8 cellular contexts compared by ENCODE assay signal in genomic region chr2:219388845-219389156, GRCh38. TPM values are rescaled to one million over a fixed set of nuclear protein-coding genes. Genes with fewer than 3 reads are reported as not detected.
DNase-seq lines count a peak whose midpoint lies in the region; ATAC-seq lines count a peak whose summit lies in the region.

No MANE protein-coding gene starts in this region.

- H3K27me3 ChIP-seq in iPS-15b (ENCODE audit: control insufficient read depth, insufficient read depth, low read length) = no peaks in the 10 kb centered on the region

- no peaks in the 10 kb centered on the region for H3K9me3 ChIP-seq in iPS-15b (ENCODE audit: control insufficient read depth, insufficient read depth, low read length)

- H3K27me3 Mint-ChIP-seq in activated CD8-positive, alpha-beta T cell treated with anti-CD3 and anti-CD28 coated beads, Interleukin-2, amount 10 ng/mL, durations not matched to agents 7 days and 5 days (ENCODE audit: low read depth) = peaks cover 8% of the 10 kb centered on the region
- H3K27me3 Mint-ChIP-seq in stimulated activated naive B cell treated with anti-CD40 and anti-IgM and Interleukin-4, amounts not matched to agents 10 μg/mL and 1 μg/mL and 100 μg/mL, for 72 hours = peaks cover 5 to 9% of the 10 kb centered on the region in 2 donors

- H3K9me3 Mint-ChIP-seq in activated CD8-positive, alpha-beta T cell treated with anti-CD3 and anti-CD28 coated beads, Interleukin-2, amount 10 ng/mL, durations not matched to agents 7 days and 5 days (ENCODE audit: insufficient read depth) = no peaks in the 10 kb centered on the region
- H3K9me3 Mint-ChIP-seq in stimulated activated naive B cell treated with anti-CD40 and anti-IgM and Interleukin-4, amounts not matched to agents 10 μg/mL and 1 μg/mL and 100 μg/mL, for 72 hours = no peaks in the 10 kb centered on the region

- H3K36me3 Mint-ChIP-seq in activated CD8-positive, alpha-beta T cell treated with anti-CD3 and anti-CD28 coated beads, Interleukin-2, amount 10 ng/mL, durations not matched to agents 7 days and 5 days (ENCODE audit: low read depth) = peaks cover 21% of the 10 kb centered on the region
- H3K36me3 Mint-ChIP-seq in stimulated activated naive B cell treated with anti-CD40 and anti-IgM and Interleukin-4, amounts not matched to agents 10 μg/mL and 1 μg/mL and 100 μg/mL, for 72 hours = peaks cover 10 to 30% of the 10 kb centered on the region in 2 donors

- no peak overlapping the region for H3K9ac ChIP-seq in iPS-15b (ENCODE audit: low read depth, low read length)

- peaks cover 15% of the 10 kb centered on the region for H3K36me3 ChIP-seq in iPS-15b (ENCODE audit: control insufficient read depth, insufficient read depth, low read length)

- POLR2A ChIA-PET in activated CD8-positive, alpha-beta T cell treated with anti-CD3 and anti-CD28 coated beads, Interleukin-2, amount 10 ng/mL, durations not matched to agents 7 days and 5 days (lab: Charles Lee) = interaction anchor here (1.2 kb wide), 1 partner anchor 14 kb away, joined by 5 read pairs; no protein-coding TSS in a partner anchor

- H3K4me3 Mint-ChIP-seq in activated CD8-positive, alpha-beta T cell treated with anti-CD3 and anti-CD28 coated beads, Interleukin-2, amount 10 ng/mL, durations not matched to agents 7 days and 5 days = peak overlapping the region; percentile 70
- peak overlapping the region; percentile 96 for H3K4me3 Mint-ChIP-seq in stimulated activated naive B cell treated with anti-CD40 and anti-IgM and Interleukin-4, amounts not matched to agents 10 μg/mL and 1 μg/mL and 100 μg/mL, for 72 hours

- CTCF ChIA-PET in activated CD8-positive, alpha-beta T cell treated with anti-CD3 and anti-CD28 coated beads, Interleukin-2, amount 10 ng/mL, durations not matched to agents 7 days and 5 days (lab: Charles Lee) = interaction anchor here (0.6 to 6.0 kb wide), 18 partner anchors 14 to 316 kb away, joined by 3 to 56 read pairs (median 4); partner anchors contain the start of genes GMPPA, NHEJ1 and ZFAND2B

- H3K27ac Mint-ChIP-seq in activated CD8-positive, alpha-beta T cell treated with anti-CD3 and anti-CD28 coated beads, Interleukin-2, amount 10 ng/mL, durations not matched to agents 7 days and 5 days = peak overlapping the region; percentile 87
- H3K27ac Mint-ChIP-seq in stimulated activated naive B cell treated with anti-CD40 and anti-IgM and Interleukin-4, amounts not matched to agents 10 μg/mL and 1 μg/mL and 100 μg/mL, for 72 hours = peak overlapping the region; percentile 37

- no peak for ATAC-seq in activated CD8-positive, alpha-beta T cell treated with anti-CD3 and anti-CD28 coated beads, Interleukin-2, amount 10 ng/mL, durations not matched to agents 7 days and 5 days
- no peak for ATAC-seq in stimulated activated naive B cell treated with anti-CD40 and anti-IgM and Interleukin-4, amounts not matched to agents 10 μg/mL and 1 μg/mL and 100 μg/mL, for 72 hours (replicated peaks)
- ATAC-seq in HG02870 (IDR thresholded peaks at IDR 0.05; ENCODE audit: unreplicated experiment) = no peak

- no peaks in the 10 kb centered on the region for H3K4me1 ChIP-seq in iPS-15b (ENCODE audit: control insufficient read depth, insufficient read depth, low read length)

- H3K4me3 ChIP-seq in iPS-15b (ENCODE audit: low read depth, low read length) = peak overlapping the region; percentile 66

- peaks cover 18% of the 10 kb centered on the region for H3K4me1 Mint-ChIP-seq in activated CD8-positive, alpha-beta T cell treated with anti-CD3 and anti-CD28 coated beads, Interleukin-2, amount 10 ng/mL, durations not matched to agents 7 days and 5 days (ENCODE audit: low read depth)
- peaks cover 2 to 22% of the 10 kb centered on the region in 2 donors for H3K4me1 Mint-ChIP-seq in stimulated activated naive B cell treated with anti-CD40 and anti-IgM and Interleukin-4, amounts not matched to agents 10 μg/mL and 1 μg/mL and 100 μg/mL, for 72 hours

- DNase-seq in NCI-H2196 (lab: John Stamatoyannopoulos, UW; ENCODE audit: unreplicated experiment) (peak; percentile 43), NCI-H2196 treated with DMSO at 0.1 percent for 48 hours (lab: John Stamatoyannopoulos, UW; ENCODE audit: unreplicated experiment) (no peak), NCI-H2107 treated with DMSO at 0.1 percent for 48 hours (lab: John Stamatoyannopoulos, UW; ENCODE audit: unreplicated experiment) (no peak), cerebellum (ENCODE audit: low spot score) (no peak)
- DNase-seq in activated CD8-positive, alpha-beta T cell treated with anti-CD3 and anti-CD28 coated beads, Interleukin-2, amount 10 ng/mL, durations not matched to agents 7 days and 5 days = no peak
- DNase-seq in stimulated activated naive B cell treated with anti-CD40 and anti-IgM and Interleukin-4, amounts not matched to agents 10 μg/mL and 1 μg/mL and 100 μg/mL, for 72 hours = no peak

RNA-seq across cellular contexts. Expression of gene DNPEP, which starts 1.1 kb away (rescaled TPM):
- 10 to 100 TPM; 58.1 to 59.7 TPM for total RNA-seq in activated CD8-positive, alpha-beta T cell treated with anti-CD3 and anti-CD28 coated beads, Interleukin-2, amount 10 ng/mL, durations not matched to agents 7 days and 5 days
- total RNA-seq in cerebellum = 15.0 TPM

RNA-seq across cellular contexts. Expression of gene DES, which starts 29.4 kb away (rescaled TPM):
- total RNA-seq in activated CD8-positive, alpha-beta T cell treated with anti-CD3 and anti-CD28 coated beads, Interleukin-2, amount 10 ng/mL, durations not matched to agents 7 days and 5 days = not detected
- total RNA-seq in cerebellum = 2.0 TPM

RNA-seq across cellular contexts. Expression of gene SPEG, which starts 45.8 kb away (rescaled TPM):
- total RNA-seq in activated CD8-positive, alpha-beta T cell treated with anti-CD3 and anti-CD28 coated beads, Interleukin-2, amount 10 ng/mL, durations not matched to agents 7 days and 5 days = 10 to 100 TPM; 10.8 to 11.6 TPM
- total RNA-seq in cerebellum = 11.3 TPM

RNA-seq across cellular contexts. Expression of gene RESP18, which starts 56.3 kb away (rescaled TPM):
- total RNA-seq in activated CD8-positive, alpha-beta T cell treated with anti-CD3 and anti-CD28 coated beads, Interleukin-2, amount 10 ng/mL, durations not matched to agents 7 days and 5 days = not detected
- 1.1 TPM for total RNA-seq in cerebellum
